Comparison of ENCODE assay signal across 13 cellular contexts in the genomic region with DNA sequence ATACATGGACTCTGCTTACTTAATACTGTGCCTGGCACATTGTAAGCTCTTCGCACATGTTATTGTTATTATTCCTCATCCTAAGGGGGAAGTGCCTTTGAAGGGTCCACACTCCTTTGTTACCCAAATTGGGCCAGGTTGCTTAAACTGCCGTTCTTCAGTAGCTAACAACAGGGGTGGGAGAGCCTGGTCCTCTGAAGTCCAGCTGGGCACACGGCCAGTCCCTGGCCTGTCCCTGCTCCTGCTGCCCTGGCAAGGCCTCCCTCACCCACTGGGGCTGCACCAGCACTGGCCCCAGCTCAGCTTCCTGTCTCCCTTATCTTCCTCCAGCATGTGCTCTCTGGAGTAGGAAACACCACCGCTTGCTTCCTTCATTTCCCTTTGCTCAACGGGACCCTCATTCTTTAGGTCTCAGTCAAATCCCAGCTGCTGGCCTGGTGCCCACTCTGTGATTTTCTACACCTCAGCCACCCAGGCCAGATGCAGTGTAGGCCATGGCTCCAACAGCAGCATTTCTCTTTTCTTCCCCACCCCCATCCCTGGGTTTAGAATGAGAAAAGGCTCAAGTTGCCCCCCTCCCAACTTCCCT. TPM values are rescaled to one million over a fixed set of nuclear protein-coding genes. Genes with fewer than 3 reads are reported as not detected.
A peak's percentile ranks its signal among the peaks of the same experiment; 100 is the strongest.
DNase-seq lines count a peak whose midpoint lies in the region; ATAC-seq, FAIRE-seq and TF ChIP-seq lines count a peak whose summit lies in the region.
"Had no signal": no experiment of that assay in that cellular context is flagged by ENCODE, and none has a peak within 500 bp of the region (broad histone marks: within the 10 kb centered on the region; RNA-seq: fewer than 3 reads in every experiment).

No MANE protein-coding gene starts in this region.

- H3K9me3 Mint-ChIP-seq in immature natural killer cell, result no peaks in the 10 kb centered on the region

- 0% methylated on average over 1 of the region's 5 CpGs; no CpG with 5 or more reads in 1 of the 2 experiments for WGBS in IMR-90 (ENCODE audit: extremely low coverage in 2 of 2, insufficient read length in 1 of 2), 2 experiments
- WGBS in spleen, 5 donors, result 18 to 35% (median 27%) methylated on average over 5 of the region's 5 CpGs

- H3K4me3 ChIP-seq in IMR-90 (ENCODE audit: insufficient read depth, low read depth, low read length) (no peak overlapping the region), kidney (ENCODE audit: low read length in 2 of 2) (no peak overlapping the region), spleen (no peak overlapping the region)

- dilution Hi-C loops in IMR-90 (cut with HindIII; ENCODE audit: low sequenced_read_pairs, unreplicated experiment), result no loop called here

- no peak overlapping the region for H3K23ac ChIP-seq in IMR-90 (ENCODE audit: low read depth, low read length)

- H3K27me3 ChIP-seq in IMR-90 (ENCODE audit: control insufficient read depth, insufficient read depth, low read length) (no peaks in the 10 kb centered on the region), spleen (replicated peaks in 1 of 7) (no peaks in the 10 kb centered on the region)

- H3K27ac Mint-ChIP-seq in immature natural killer cell, result peak overlapping the region in 2 of 6 donors; percentile 53 to 66

- H3K9me3 ChIP-seq in IMR-90 (ENCODE audit: control insufficient read depth, insufficient read depth, low read length) (no peaks in the 10 kb centered on the region), kidney (ENCODE audit: control insufficient read depth in 1 of 2, low read length in 2 of 2) (no peaks in the 10 kb centered on the region), spleen (peaks cover 0 to 3% (median 0%) of the 10 kb centered on the region in 8 donors)

- peaks cover 0 to 4% (median 2%) of the 10 kb centered on the region in 3 donors for H3K27me3 Mint-ChIP-seq in immature natural killer cell (ENCODE audit: low read depth in 3 of 3)

- in situ Hi-C loops in IMR-90 (cut with MboI; ENCODE audit: low sequenced_read_pairs), result no loop called here

- no peak overlapping the region for H2BK120ac ChIP-seq in IMR-90 (ENCODE audit: low read depth, low read length)

- H3K9me1 ChIP-seq in IMR-90 (ENCODE audit: insufficient read depth, low read length), result 0 out of 2 replicates have a peak, but pooled peaks cover 4% of the 10 kb centered on the region

- H3K27ac ChIP-seq in IMR-90 (ENCODE audit: insufficient read depth, low read length), result no peak overlapping the region
- H3K27ac ChIP-seq in kidney (ENCODE audit: low read depth in 2 of 2, low read length in 2 of 2), result no peak overlapping the region
- peak overlapping the region in 5 of 8 donors; percentile 37 to 74 (median 57) for H3K27ac ChIP-seq in spleen

- H3K79me1 ChIP-seq in IMR-90 (ENCODE audit: low read depth in 1 of 2, low read length in 2 of 2), result no peaks in the 10 kb centered on the region

- H3K36me3 Mint-ChIP-seq in immature natural killer cell, result peaks cover 0 to 8% (median 5%) of the 10 kb centered on the region in 3 donors

- BruUV-seq in IMR-90 (replicated peaks; lab: Mats Ljungman, UMichigan), result no TSS peak

- DNase-seq in IMR-90 (no peak), astrocyte of the hippocampus (ENCODE audit: low read depth, low spot score) (peak; percentile 35), kidney (peak; percentile 86), spleen (peak; percentile 88), GOT3 (lab: John Stamatoyannopoulos, UW) (no peak), immature natural killer cell (no peak)
- DNase-seq: DMS153; effector CD8-positive, alpha-beta T cell; NCI-H526 treated with DMSO at 0.1 percent for 48 hours had no signal

- intact Hi-C loops in IMR-90 (cut with micrococcal nuclease) (no loop called here), kidney (cut with DNase I) (no loop called here), spleen (cut with DNase I; ENCODE audit: low total_unique reads) (no loop called here)

- H2AK9ac ChIP-seq in IMR-90 (replicated peaks; ENCODE audit: low read depth, low read length, poor library complexity), result no peak overlapping the region

- H3K4me2 ChIP-seq in IMR-90 (ENCODE audit: low read depth, low read length), result no peak overlapping the region

- H3K36me3 ChIP-seq in IMR-90 (ENCODE audit: control insufficient read depth, insufficient read depth, low read length) (no peaks in the 10 kb centered on the region), kidney (ENCODE audit: control insufficient read depth in 1 of 2, insufficient read depth in 2 of 2, low read length in 2 of 2) (no peaks in the 10 kb centered on the region), spleen (no peaks in the 10 kb centered on the region)

- no peak for TF ChIP-seq CTCF in IMR-90 (conservative IDR thresholded peaks at IDR 0.05; ENCODE audit: low read depth, low read length)
- TF ChIP-seq CTCF in kidney (IDR thresholded peaks at IDR 0.05; ENCODE audit: borderline replicate concordance, extremely low read depth, insufficient read depth), result no peak
- TF ChIP-seq CTCF in spleen (IDR thresholded peaks at IDR 0.05 in 8 of 11, conservative IDR thresholded peaks at IDR 0.05 in 3 of 11), result peak in 1 of 11 experiments; percentile 11

- peak overlapping the region; percentile 45; the same call in 1 of the 2 replicates for H3K14ac ChIP-seq in IMR-90 (replicated peaks; ENCODE audit: low read depth, low read length)

- H3K56ac ChIP-seq in IMR-90 (ENCODE audit: extremely low read depth, insufficient read depth, low read length), result no peak overlapping the region

- no peak overlapping the region for H2BK20ac ChIP-seq in IMR-90 (ENCODE audit: low read depth, low read length)

- CTCF ChIA-PET in IMR-90 (lab: Yijun Ruan, JAX), result no interaction called here

- H3K9ac ChIP-seq in IMR-90 (ENCODE audit: low read depth, low read length) (no peak overlapping the region), kidney (ENCODE audit: low read length in 2 of 2) (no peak overlapping the region)

- no peak overlapping the region for H3K4me3 Mint-ChIP-seq in immature natural killer cell

- TF ChIP-seq POLR2A in IMR-90 (IDR thresholded peaks at IDR 0.05; ENCODE audit: low read depth, low read length) (no peak), spleen (IDR thresholded peaks at IDR 0.05) (no peak)

- POLR2A ChIA-PET in IMR-90 (lab: Charles Lee; ENCODE audit: unreplicated experiment), result no interaction called here

- peak overlapping the region; percentile 32; the same call in 1 of the 2 replicates for H4K5ac ChIP-seq in IMR-90 (ENCODE audit: low read depth, low read length)

- ATAC-seq in IMR-90 (ENCODE audit: low read depth) (no peak), HG03354 (IDR thresholded peaks at IDR 0.05; ENCODE audit: poor library complexity, severe bottlenecking, unreplicated experiment) (no peak), GM18517 (IDR thresholded peaks at IDR 0.05; ENCODE audit: unreplicated experiment) (no peak)

- peaks cover 20 to 27% of the 10 kb centered on the region in 2 donors for H3K4me1 Mint-ChIP-seq in immature natural killer cell

- no peak for FAIRE-seq in kidney (lab: Jason Lieb, UNC)
- FAIRE-seq: GM18507, TTC549 had no signal

- H4K8ac ChIP-seq in IMR-90 (ENCODE audit: low read depth in 2 of 2, low read length in 2 of 2), result 0 out of 4 replicates have a peak overlapping the region, but pooled peaks of 1 of the 2 experiments have one; percentile 24

- no peak overlapping the region for H2BK5ac ChIP-seq in IMR-90 (ENCODE audit: low read depth, low read length, poor library complexity, severe bottlenecking)

- H3K18ac ChIP-seq in IMR-90 (ENCODE audit: low read depth, low read length), result no peak overlapping the region

- no peak overlapping the region for H4K91ac ChIP-seq in IMR-90 (ENCODE audit: insufficient read depth, low read depth, low read length)

- H3K4me1 ChIP-seq in IMR-90 (ENCODE audit: control insufficient read depth, insufficient read depth, low read length) (peaks cover 4% of the 10 kb centered on the region), kidney (ENCODE audit: control insufficient read depth in 1 of 2, insufficient read depth in 1 of 2, low read depth in 1 of 2, low read length in 2 of 2) (no peaks in the 10 kb centered on the region), spleen (peaks cover under 1 to 38% (median 12%) of the 10 kb centered on the region in 6 donors)

- H2AFZ ChIP-seq in IMR-90 (replicated peaks; ENCODE audit: low read length, poor library complexity), result peak overlapping the region; percentile 72

- no peak overlapping the region for H2AK5ac ChIP-seq in IMR-90 (ENCODE audit: low read depth, low read length)

- no peak for TF ChIP-seq RAD21 in IMR-90 (IDR thresholded peaks at IDR 0.05; ENCODE audit: low read length)

- H3K4ac ChIP-seq in IMR-90 (ENCODE audit: low read depth, low read length), result no peak overlapping the region

- no peak overlapping the region for H2BK15ac ChIP-seq in IMR-90 (ENCODE audit: low read depth, low read length)

- no peaks in the 10 kb centered on the region for H4K20me1 ChIP-seq in IMR-90 (ENCODE audit: insufficient read depth, low read length)

TF ChIP-seq in IMR-90, 13 proteins besides CTCF, POLR2A, EP300 and RAD21 (continues in another document):
- TF ChIP-seq, protein P1, sequence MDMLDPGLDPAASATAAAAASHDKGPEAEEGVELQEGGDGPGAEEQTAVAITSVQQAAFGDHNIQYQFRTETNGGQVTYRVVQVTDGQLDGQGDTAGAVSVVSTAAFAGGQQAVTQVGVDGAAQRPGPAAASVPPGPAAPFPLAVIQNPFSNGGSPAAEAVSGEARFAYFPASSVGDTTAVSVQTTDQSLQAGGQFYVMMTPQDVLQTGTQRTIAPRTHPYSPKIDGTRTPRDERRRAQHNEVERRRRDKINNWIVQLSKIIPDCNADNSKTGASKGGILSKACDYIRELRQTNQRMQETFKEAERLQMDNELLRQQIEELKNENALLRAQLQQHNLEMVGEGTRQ (IDR thresholded peaks at IDR 0.05; ENCODE audit: low read depth, low read length), result no peak
- TF ChIP-seq SMC3 (IDR thresholded peaks at IDR 0.05; ENCODE audit: low read depth, low read length) (no peak), NFE2L2 (IDR thresholded peaks at IDR 0.05; ENCODE audit: low read depth, low read length) (no peak)

RNA-seq across cellular contexts. Expression of gene PROCR, which starts 5.5 kb away (rescaled TPM):
- 25.0 and 36.4 TPM in 2 replicates for total RNA-seq in IMR-90 (2012; rRNA removed)
- polyA plus RNA-seq in IMR-90 (2012; rRNA removed), result 41.9 and 60.5 TPM in 2 replicates
- 26.1 and 52.9 TPM in 2 replicates for polyA plus RNA-seq in IMR-90 (2012; cell fraction: cytosol; rRNA removed)
- 12.7 and 15.9 TPM in 2 replicates for polyA plus RNA-seq in IMR-90 (2012; cell fraction: nucleus; rRNA removed; ENCODE audit: low replicate concordance)
- 24.5 TPM for total RNA-seq in kidney
- polyA plus RNA-seq in kidney (ENCODE audit: insufficient read depth, low read depth, low replicate concordance), result 20.7 TPM
- 100 to 1,000 TPM in 1 of 7 donors, 10 to 100 TPM in 6; 12.1 to 104 (median 31.2) TPM for total RNA-seq in spleen
- 10 to 100 TPM in 1 of 3 donors, 1 to 10 TPM in 2; 5.0 to 13.7 (median 10.0) TPM for polyA plus RNA-seq in spleen
- polyA plus RNA-seq in immature natural killer cell, result 10 to 100 TPM; 11.0 to 17.9 (median 16.5) TPM

RNA-seq across cellular contexts. Expression of gene EDEM2, which starts 19.2 kb away (rescaled TPM):
- 22.5 and 27.4 TPM in 2 replicates for total RNA-seq in IMR-90 (2012; rRNA removed)
- 17.1 and 19.0 TPM in 2 replicates for polyA plus RNA-seq in IMR-90 (2012; rRNA removed)
- polyA plus RNA-seq in IMR-90 (2012; cell fraction: cytosol; rRNA removed), result 15.3 and 24.8 TPM in 2 replicates
- polyA plus RNA-seq in IMR-90 (2012; cell fraction: nucleus; rRNA removed; ENCODE audit: low replicate concordance), result 12.0 and 14.1 TPM in 2 replicates
- 30.0 TPM for total RNA-seq in kidney
- 27.1 TPM for polyA plus RNA-seq in kidney (ENCODE audit: insufficient read depth, low read depth, low replicate concordance)
- total RNA-seq in spleen, result 10 to 100 TPM; 30.7 to 37.5 (median 34.3) TPM
- 10 to 100 TPM; 18.3 to 28.4 (median 25.4) TPM for polyA plus RNA-seq in spleen
- 10 to 100 TPM; 48.6 to 62.2 (median 48.8) TPM for polyA plus RNA-seq in immature natural killer cell

Comparison
In these comparisons a context has a peak if more than half of its experiments do, and no peak if none do; other contexts are left out.
1. DNase-seq: peak in astrocyte of the hippocampus (single experiment), kidney (single experiment) and spleen (single experiment); none in IMR-90 (single experiment), GOT3 (single experiment) and immature natural killer cell (0 of 3).
2. H3K27ac ChIP-seq: peak in spleen (5 of 8); none in IMR-90 (single experiment) and kidney (0 of 2).